9 cellular contexts compared by ENCODE assay signal in the genomic region with DNA sequence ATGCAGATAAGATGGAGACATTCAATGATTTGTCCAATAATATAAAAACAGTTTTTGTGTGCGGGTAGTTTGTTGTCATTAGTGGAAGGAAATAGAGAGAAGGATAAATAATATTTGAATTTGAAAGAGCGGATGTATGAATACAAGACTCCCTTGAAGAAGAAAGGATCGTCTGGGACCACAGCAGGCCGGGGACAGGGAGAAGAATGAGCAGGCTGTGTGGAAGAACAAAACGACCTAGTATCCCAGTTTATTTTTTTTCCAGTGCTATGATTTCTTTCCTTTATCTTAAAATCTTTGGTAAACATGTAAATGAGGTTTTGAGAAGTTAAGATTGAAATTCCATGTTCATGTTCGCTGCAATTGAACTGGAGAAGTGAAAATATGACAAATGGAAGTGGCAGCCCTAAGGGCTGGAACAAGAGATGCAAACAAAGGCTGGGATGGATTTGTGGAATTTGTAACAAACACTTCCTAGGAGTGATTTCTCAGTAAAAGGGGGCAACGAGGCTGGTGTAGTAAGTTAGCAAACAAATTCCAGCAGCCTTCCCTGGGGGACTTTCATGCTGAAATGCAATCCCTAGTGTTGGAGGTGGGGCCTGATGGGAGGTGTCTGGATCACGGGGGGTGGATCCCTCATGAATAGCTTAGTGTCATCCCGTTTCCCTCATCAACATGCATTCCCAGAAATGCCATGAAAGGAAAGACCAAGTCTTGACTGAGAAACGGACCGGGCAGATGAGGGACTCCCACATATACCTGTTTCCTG. TPM values are rescaled to one million over a fixed set of nuclear protein-coding genes. Genes with fewer than 3 reads are reported as not detected.
A peak's percentile ranks its signal among the peaks of the same experiment; 100 is the strongest.
DNase-seq lines count a peak whose midpoint lies in the region; ATAC-seq and TF ChIP-seq lines count a peak whose summit lies in the region.
"Had no signal": no experiment of that assay in that cellular context is flagged by ENCODE, and none has a peak within 500 bp of the region (broad histone marks: within the 10 kb centered on the region; RNA-seq: fewer than 3 reads in every experiment).

No MANE protein-coding gene starts in this region.

- peaks cover 9% of the 10 kb centered on the region for H3K27me3 Mint-ChIP-seq in WTC11 (ENCODE audit: low read depth)
- peaks cover 2% of the 10 kb centered on the region for H3K27me3 Mint-ChIP-seq in osteocyte (ENCODE audit: unreplicated experiment)
- no peaks in the 10 kb centered on the region for H3K27me3 Mint-ChIP-seq in CD8-positive, alpha-beta memory T cell

- H3K4me1 Mint-ChIP-seq in WTC11 (peaks cover 28% of the 10 kb centered on the region), osteocyte (ENCODE audit: unreplicated experiment) (peaks cover 16% of the 10 kb centered on the region)
- H3K4me1 Mint-ChIP-seq in CD8-positive, alpha-beta memory T cell, result peaks cover 40 to 44% (median 41%) of the 10 kb centered on the region in 3 donors

- CTCF ChIA-PET in WTC11 (lab: Charles Lee), result interaction anchor here (0.6 to 1.5 kb wide), 7 partner anchors 57 to 796 kb away, joined by 3 to 12 read pairs (median 4); no protein-coding TSS in a partner anchor
- CTCF ChIA-PET in CD8-positive, alpha-beta memory T cell (lab: Charles Lee), result interaction anchor here (0.8 to 1.2 kb wide), 2 partner anchors 9 to 13 kb away, joined by 5 read pairs; no protein-coding TSS in a partner anchor

- H3K27me3 ChIP-seq in cardiac muscle cell, result no peaks in the 10 kb centered on the region
- no peaks in the 10 kb centered on the region for H3K27me3 ChIP-seq in CD8-positive, alpha-beta memory T cell (ENCODE audit: insufficient read depth, low read length, poor library complexity, severe bottlenecking)

- H3K4me1 ChIP-seq in cardiac muscle cell (ENCODE audit: low read depth), result peaks cover 19% of the 10 kb centered on the region
- peaks cover 26% of the 10 kb centered on the region for H3K4me1 ChIP-seq in CD8-positive, alpha-beta memory T cell (ENCODE audit: insufficient read depth, low read length)

- H3K9me3 Mint-ChIP-seq in WTC11 (peaks cover 12% of the 10 kb centered on the region), osteocyte (ENCODE audit: unreplicated experiment) (no peaks in the 10 kb centered on the region)
- H3K9me3 Mint-ChIP-seq in CD8-positive, alpha-beta memory T cell, result no peaks in the 10 kb centered on the region

- no peaks in the 10 kb centered on the region for H3K36me3 ChIP-seq in cardiac muscle cell
- no peaks in the 10 kb centered on the region for H3K36me3 ChIP-seq in CD8-positive, alpha-beta memory T cell (ENCODE audit: insufficient read depth, low read length)

- H3K27ac Mint-ChIP-seq in WTC11 (peak overlapping the region; percentile 99), osteocyte (ENCODE audit: unreplicated experiment) (peak overlapping the region; percentile 94)
- H3K27ac Mint-ChIP-seq in CD8-positive, alpha-beta memory T cell, result peak overlapping the region in 3 of 8 donors; percentile 3 to 84 (median 45)

- peak overlapping the region; percentile 46 for H3K4me3 ChIP-seq in cardiac muscle cell
- H3K4me3 ChIP-seq in CD8-positive, alpha-beta memory T cell (ENCODE audit: low read length), result no peak overlapping the region

- TF ChIP-seq CTCF in WTC11 (IDR thresholded peaks at IDR 0.05) (no peak), cardiac muscle cell (IDR thresholded peaks at IDR 0.05; ENCODE audit: low read depth, low read length) (no peak), osteocyte (IDR thresholded peaks at IDR 0.05) (no peak)

- H3K27ac ChIP-seq in cardiac muscle cell, result peak overlapping the region; percentile 95
- no peak overlapping the region for H3K27ac ChIP-seq in CD8-positive, alpha-beta memory T cell (ENCODE audit: low read depth, low read length)

- H3K36me3 Mint-ChIP-seq in WTC11, result no peaks in the 10 kb centered on the region
- no peaks in the 10 kb centered on the region for H3K36me3 Mint-ChIP-seq in osteocyte (ENCODE audit: unreplicated experiment)
- peaks cover 3 to 14% (median 6%) of the 10 kb centered on the region in 3 donors for H3K36me3 Mint-ChIP-seq in CD8-positive, alpha-beta memory T cell
- H3K36me3 Mint-ChIP-seq: naive B cell had no signal

- peak overlapping the region; percentile 74 for H3K4me3 Mint-ChIP-seq in WTC11
- H3K4me3 Mint-ChIP-seq in osteocyte (ENCODE audit: unreplicated experiment), result peak overlapping the region; percentile 76
- no peak overlapping the region for H3K4me3 Mint-ChIP-seq in CD8-positive, alpha-beta memory T cell

- no peaks in the 10 kb centered on the region for H3K9me3 ChIP-seq in cardiac muscle cell (ENCODE audit: low read depth)
- no peaks in the 10 kb centered on the region for H3K9me3 ChIP-seq in CD8-positive, alpha-beta memory T cell (ENCODE audit: low read length)

- ATAC-seq in WTC11 (peak; percentile 96), GM19324 (IDR thresholded peaks at IDR 0.05; ENCODE audit: low FRiP score, unreplicated experiment) (no peak), HG02852 (IDR thresholded peaks at IDR 0.05; ENCODE audit: unreplicated experiment) (no peak), HG03565 (IDR thresholded peaks at IDR 0.05; ENCODE audit: unreplicated experiment) (no peak)

- DNase-seq in GM04504 (ENCODE audit: low read depth), result peak; percentile 89
- peak; percentile 83 for DNase-seq in WTC11 (ENCODE audit: low spot score)
- DNase-seq in cardiac muscle cell (ENCODE audit: low read depth in 1 of 2, low spot score in 1 of 2), result peak; percentile 89 to 99
- peak; percentile 88 for DNase-seq in osteocyte (ENCODE audit: extremely low spot score, unreplicated experiment)
- DNase-seq in CD8-positive, alpha-beta memory T cell, result no peak

- POLR2A ChIA-PET in WTC11 (lab: Charles Lee), result interaction anchor here (0.6 kb wide), 2 partner anchors 30 to 209 kb away, joined by 4 to 6 read pairs; no protein-coding TSS in a partner anchor
- POLR2A ChIA-PET in CD8-positive, alpha-beta memory T cell (lab: Charles Lee), result no interaction called here

TF ChIP-seq in WTC11, 78 proteins besides CTCF, POLR2A, EP300 and RAD21 (continues in another document):
- TF ChIP-seq ZNF232 (CRISPR knock-in tag; IDR thresholded peaks at IDR 0.05) (no peak), FOXP4 (CRISPR knock-in tag; IDR thresholded peaks at IDR 0.05) (no peak), ATF2 (CRISPR knock-in tag; IDR thresholded peaks at IDR 0.05; ENCODE audit: borderline replicate concordance, low read depth) (no peak), NR3C1 (CRISPR knock-in tag; conservative IDR thresholded peaks at IDR 0.05; ENCODE audit: low read depth) (no peak), ZNF138 (CRISPR knock-in tag; conservative IDR thresholded peaks at IDR 0.05) (no peak), TEAD4 (CRISPR knock-in tag; IDR thresholded peaks at IDR 0.05) (no peak)
- TF ChIP-seq, protein P1, sequence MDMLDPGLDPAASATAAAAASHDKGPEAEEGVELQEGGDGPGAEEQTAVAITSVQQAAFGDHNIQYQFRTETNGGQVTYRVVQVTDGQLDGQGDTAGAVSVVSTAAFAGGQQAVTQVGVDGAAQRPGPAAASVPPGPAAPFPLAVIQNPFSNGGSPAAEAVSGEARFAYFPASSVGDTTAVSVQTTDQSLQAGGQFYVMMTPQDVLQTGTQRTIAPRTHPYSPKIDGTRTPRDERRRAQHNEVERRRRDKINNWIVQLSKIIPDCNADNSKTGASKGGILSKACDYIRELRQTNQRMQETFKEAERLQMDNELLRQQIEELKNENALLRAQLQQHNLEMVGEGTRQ (CRISPR knock-in tag; IDR thresholded peaks at IDR 0.05), result no peak

RNA-seq across cellular contexts. Expression of gene IFI16, which starts 10.2 kb away (rescaled TPM):
- 2.0 to 3.2 TPM (median 2.9 TPM) in 3 replicates for total RNA-seq in WTC11 (2021)
- 8.4 and 10.5 TPM in 2 replicates for total RNA-seq in cardiac muscle cell
- 15.0 and 23.0 TPM in 2 replicates for polyA plus RNA-seq in cardiac muscle cell
- 62.4 and 65.9 TPM in 2 replicates for total RNA-seq in osteocyte
- 100 to 1,000 TPM; 175 to 186 TPM for total RNA-seq in CD8-positive, alpha-beta memory T cell
- polyA plus RNA-seq in CD8-positive, alpha-beta memory T cell, result 126 TPM

Comparison
In these comparisons a context has a peak if more than half of its experiments do, and no peak if none do; other contexts are left out.
1. DNase-seq: peak in GM04504 (single experiment), WTC11 (single experiment), cardiac muscle cell (2 of 2) and osteocyte (single experiment); none in CD8-positive, alpha-beta memory T cell (0 of 5).
2. H3K4me3 Mint-ChIP-seq: peak in WTC11 (single experiment) and osteocyte (single experiment); none in CD8-positive, alpha-beta memory T cell (0 of 7).